Comparison of ENCODE assay signal across 14 cellular contexts in genomic region chr14:37184520-37184919, GRCh38. TPM values are rescaled to one million over a fixed set of nuclear protein-coding genes. Genes with fewer than 3 reads are reported as not detected.
"Had no signal": no experiment of that assay in that cellular context is flagged by ENCODE, and none has a peak within 500 bp of the region (broad histone marks: within the 10 kb centered on the region; RNA-seq: fewer than 3 reads in every experiment).

No MANE protein-coding gene starts in this region.

RNA-seq across cellular contexts. Expression of gene SLC25A21, which starts 12.1 kb away (rescaled TPM):
- total RNA-seq: activated B cell treated with CpG ODN at 0.5 μM for 24 hours; activated CD4-positive, alpha-beta memory T cell treated with anti-CD3 and anti-CD28 coated beads for 36 hours; activated CD4-positive, alpha-beta memory T cell treated with anti-CD3 and anti-CD28 coated beads, Interleukin-2, amount 10 ng/mL, durations not matched to agents 7 days and 5 days; activated CD4-positive, alpha-beta T cell treated with anti-CD3 and anti-CD28 coated beads for 36 hours; activated CD4-positive, alpha-beta T cell treated with anti-CD3 and anti-CD28 coated beads, Interleukin-2, amount 10 ng/mL, durations not matched to agents 24 days and 14 days; activated CD4-positive, alpha-beta T cell treated with anti-CD3 and anti-CD28 coated beads, Interleukin-2, amount 10 ng/mL, durations not matched to agents 7 days and 5 days; activated CD8-positive, alpha-beta memory T cell treated with anti-CD3 and anti-CD28 coated beads for 36 hours; activated CD8-positive, alpha-beta memory T cell treated with anti-CD3 and anti-CD28 coated beads, Interleukin-2, amount 10 ng/mL, durations not matched to agents 7 days and 5 days; activated CD8-positive, alpha-beta T cell treated with anti-CD3 and anti-CD28 coated beads for 36 hours; activated CD8-positive, alpha-beta T cell treated with anti-CD3 and anti-CD28 coated beads, Interleukin-2, amount 10 ng/mL, durations not matched to agents 7 days and 5 days; T-cell; T-helper 1 cell treated with Interleukin-12 subunit alpha and Interleukin-12 subunit beta and Interleukin-4 antibody, amounts not matched to agents 30 ng/mL and 1 ng/mL, for 36 hours; T-helper 17 cell; T-helper 2 cell treated with Interferon-gamma antibody and Interleukin-4, amounts not matched to agents 100 ng/mL and 5 ng/mL, for 36 hours had no signal

RNA-seq across cellular contexts. Expression of gene MIPOL1, which starts 13.2 kb away (rescaled TPM):
- total RNA-seq: activated B cell treated with CpG ODN at 0.5 μM for 24 hours; activated CD4-positive, alpha-beta T cell treated with anti-CD3 and anti-CD28 coated beads, Interleukin-2, amount 10 ng/mL, durations not matched to agents 24 days and 14 days; activated CD4-positive, alpha-beta T cell treated with anti-CD3 and anti-CD28 coated beads, Interleukin-2, amount 10 ng/mL, durations not matched to agents 7 days and 5 days; activated CD8-positive, alpha-beta memory T cell treated with anti-CD3 and anti-CD28 coated beads for 36 hours; activated CD8-positive, alpha-beta memory T cell treated with anti-CD3 and anti-CD28 coated beads, Interleukin-2, amount 10 ng/mL, durations not matched to agents 7 days and 5 days; activated CD8-positive, alpha-beta T cell treated with anti-CD3 and anti-CD28 coated beads for 36 hours; activated CD8-positive, alpha-beta T cell treated with anti-CD3 and anti-CD28 coated beads, Interleukin-2, amount 10 ng/mL, durations not matched to agents 7 days and 5 days; T-helper 2 cell treated with Interferon-gamma antibody and Interleukin-4, amounts not matched to agents 100 ng/mL and 5 ng/mL, for 36 hours had no signal
